ENCODE assay signal across 1 cellular context in genomic region chr5:82277613-82277986, GRCh38.
TF ChIP-seq lines count a peak whose summit lies in the region.

No MANE protein-coding gene starts in this region.

TF ChIP-seq in K562, 482 proteins besides CTCF, POLR2A, EP300 and RAD21:
- TF ChIP-seq ZBTB40 (IDR thresholded peaks at IDR 0.05) = 0 out of 2 replicates have a peak, but pooled peaks have one; percentile 4
- no peak for TF ChIP-seq ZBTB40 (CRISPR knock-in tag; IDR thresholded peaks at IDR 0.05)
- TF ChIP-seq ZNF589 (CRISPR knock-in tag; IDR thresholded peaks at IDR 0.05; ENCODE audit: low read depth) = 0 out of 2 replicates have a peak, but pooled peaks have one; percentile 10
- TF ChIP-seq PHB (CRISPR knock-in tag; IDR thresholded peaks at IDR 0.05) = no peak
- TF ChIP-seq SIRT6 (IDR thresholded peaks at IDR 0.05; ENCODE audit: low read depth, low read length) = peak; percentile 56
- peak; percentile 92 for TF ChIP-seq CHD1 (IDR thresholded peaks at IDR 0.05; ENCODE audit: low read length)
- no peak for TF ChIP-seq THRB (CRISPR knock-in tag; conservative IDR thresholded peaks at IDR 0.05)
- TF ChIP-seq ZNF175 (CRISPR knock-in tag; IDR thresholded peaks at IDR 0.05; ENCODE audit: low read depth) = 0 out of 2 replicates have a peak, but pooled peaks have one; percentile 9
- peak; percentile 1; the same call in 1 of the 2 replicates for TF ChIP-seq POLR2AphosphoS2 (IDR thresholded peaks at IDR 0.05; ENCODE audit: low read length)
- no peak for TF ChIP-seq NCOR1 (IDR thresholded peaks at IDR 0.05)
- peak; percentile 5 for TF ChIP-seq EWSR1 (IDR thresholded peaks at IDR 0.05; ENCODE audit: borderline replicate concordance, low read depth, partially characterized antibody)
